9 cellular contexts compared by ENCODE assay signal in genomic region chr2:62432407-62432806, GRCh38.
"Had no signal": no experiment of that assay in that cellular context is flagged by ENCODE, and none has a peak within 500 bp of the region (broad histone marks: within the 10 kb centered on the region; RNA-seq: fewer than 3 reads in every experiment).

No MANE protein-coding gene starts in this region.

- H3K4me2 ChIP-seq: GM23338 had no signal

- FAIRE-seq: H1, H54, HepG2 had no signal

- DNase-seq: H9, HCEC 1CT, HFFc6, KBM-7 had no signal

- H3K4me3 ChIP-seq: GM23338 had no signal

- H2AFZ ChIP-seq: GM23338 had no signal

- H3K27ac ChIP-seq: HL-60 had no signal

- ATAC-seq: GM23338, HepG2 had no signal
